ENCODE assay signal across 19 cellular contexts in the genomic region with DNA sequence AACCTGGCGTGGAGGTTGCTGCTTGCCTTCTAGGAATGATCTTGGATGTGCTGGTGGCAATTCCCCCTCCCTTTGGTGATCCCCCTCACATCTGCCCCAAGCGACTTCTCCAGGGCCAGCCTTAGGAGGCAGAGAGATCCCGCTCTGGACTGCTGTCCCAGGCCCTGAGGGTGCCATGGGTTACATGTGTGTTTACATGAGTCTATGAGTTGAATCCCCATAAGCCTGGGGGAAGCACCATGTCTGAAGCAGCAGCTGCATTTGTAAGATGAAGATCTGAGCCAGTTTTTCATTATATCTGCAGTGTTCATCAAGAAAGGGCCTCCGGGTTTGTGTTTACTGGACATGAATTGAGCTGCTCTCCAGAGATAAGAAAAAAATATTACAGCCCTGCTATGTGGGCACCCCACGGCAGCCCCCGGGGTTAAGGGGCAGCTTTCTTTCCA. TPM values are rescaled to one million over a fixed set of nuclear protein-coding genes. Genes with fewer than 3 reads are reported as not detected.
DNase-seq lines count a peak whose midpoint lies in the region; ATAC-seq and TF ChIP-seq lines count a peak whose summit lies in the region.
"Had no signal": no experiment of that assay in that cellular context is flagged by ENCODE, and none has a peak within 500 bp of the region (broad histone marks: within the 10 kb centered on the region; RNA-seq: fewer than 3 reads in every experiment).

No MANE protein-coding gene starts in this region.

- CTCF ChIA-PET in activated CD4-positive, alpha-beta T cell treated with anti-CD3 and anti-CD28 coated beads for 36 hours (lab: Charles Lee), result interaction anchor here (1.0 to 10.4 kb wide), 13 partner anchors 11 to 95 kb away, joined by 3 to 291 read pairs (median 6); partner anchors contain the start of genes MAL, ZNF2 and ZNF514
- CTCF ChIA-PET in CD8-positive, alpha-beta memory T cell (lab: Charles Lee), result interaction anchor here (1.3 to 12.7 kb wide), 12 partner anchors 9 to 91 kb away, joined by 3 to 286 read pairs (median 6); partner anchors contain the start of genes MAL and ZNF2
- CTCF ChIA-PET in naive thymus-derived CD4-positive, alpha-beta T cell (lab: Charles Lee), result interaction anchor here (1.0 to 14.9 kb wide), 10 partner anchors 13 to 84 kb away, joined by 3 to 502 read pairs (median 5); partner anchors contain the start of genes MAL, MRPS5 and ZNF514

- no peak for TF ChIP-seq CTCF in esophagus muscularis mucosa (IDR thresholded peaks at IDR 0.05)

- H3K36me3 ChIP-seq in CD8-positive, alpha-beta memory T cell (ENCODE audit: insufficient read depth, low read length), result no peaks in the 10 kb centered on the region
- no peaks in the 10 kb centered on the region for H3K36me3 ChIP-seq in naive thymus-derived CD4-positive, alpha-beta T cell (ENCODE audit: control insufficient read depth in 2 of 3, insufficient read depth in 3 of 3, low read length in 3 of 3)
- no peaks in the 10 kb centered on the region for H3K36me3 ChIP-seq in esophagus muscularis mucosa
- H3K36me3 ChIP-seq: SJSA1, thyroid gland had no signal

- H3K4me3 Mint-ChIP-seq in activated CD4-positive, alpha-beta T cell treated with anti-CD3 and anti-CD28 coated beads for 36 hours, result peak overlapping the region; percentile 69
- H3K4me3 Mint-ChIP-seq in CD8-positive, alpha-beta memory T cell, result peak overlapping the region in 6 of 7 donors; percentile 5 to 74 (median 56)
- H3K4me3 Mint-ChIP-seq in activated naive CD8-positive, alpha-beta T cell, result peak overlapping the region; percentile 78
- peak overlapping the region; percentile 85 to 97 (median 93) for H3K4me3 Mint-ChIP-seq in naive thymus-derived CD4-positive, alpha-beta T cell
- H3K4me3 Mint-ChIP-seq: CD14-positive monocyte had no signal

- 71% methylated on average over 4 of the region's 6 CpGs for WGBS in esophagus muscularis mucosa

- H3K27me3 ChIP-seq in CD8-positive, alpha-beta memory T cell (ENCODE audit: insufficient read depth, low read length, poor library complexity, severe bottlenecking), result no peaks in the 10 kb centered on the region
- H3K27me3 ChIP-seq in naive thymus-derived CD4-positive, alpha-beta T cell (ENCODE audit: control insufficient read depth in 2 of 2, insufficient read depth in 2 of 2, low read length in 2 of 2), result no peaks in the 10 kb centered on the region
- H3K27me3 ChIP-seq in esophagus muscularis mucosa, result peaks cover 0 to 75% (median 8%) of the 10 kb centered on the region in 4 donors
- H3K27me3 ChIP-seq: thyroid gland had no signal

- TF ChIP-seq EP300 in esophagus muscularis mucosa (IDR thresholded peaks at IDR 0.05), result no peak

- H3K4me1 Mint-ChIP-seq in activated CD4-positive, alpha-beta T cell treated with anti-CD3 and anti-CD28 coated beads for 36 hours, result peaks cover 70% of the 10 kb centered on the region
- peaks cover 42 to 72% (median 53%) of the 10 kb centered on the region in 3 donors for H3K4me1 Mint-ChIP-seq in CD8-positive, alpha-beta memory T cell
- H3K4me1 Mint-ChIP-seq in activated naive CD8-positive, alpha-beta T cell (ENCODE audit: low read depth), result peaks cover 70% of the 10 kb centered on the region
- peaks cover 28 to 89% (median 82%) of the 10 kb centered on the region in 7 donors for H3K4me1 Mint-ChIP-seq in naive thymus-derived CD4-positive, alpha-beta T cell

- H3K27ac ChIP-seq in CD8-positive, alpha-beta memory T cell (ENCODE audit: low read depth, low read length), result no peak overlapping the region
- peak overlapping the region; percentile 80 for H3K27ac ChIP-seq in naive thymus-derived CD4-positive, alpha-beta T cell (ENCODE audit: low read depth, low read length)
- H3K27ac ChIP-seq in esophagus muscularis mucosa (replicated peaks in 1 of 4), result no peak overlapping the region
- H3K27ac ChIP-seq: psoas muscle, SJSA1, thyroid gland had no signal

- H3K36me3 Mint-ChIP-seq in activated CD4-positive, alpha-beta T cell treated with anti-CD3 and anti-CD28 coated beads for 36 hours (ENCODE audit: low read depth), result no peaks in the 10 kb centered on the region
- H3K36me3 Mint-ChIP-seq in CD8-positive, alpha-beta memory T cell, result no peaks in the 10 kb centered on the region
- no peaks in the 10 kb centered on the region for H3K36me3 Mint-ChIP-seq in activated naive CD8-positive, alpha-beta T cell
- H3K36me3 Mint-ChIP-seq in naive thymus-derived CD4-positive, alpha-beta T cell, result peaks cover 0 to 31% (median 0%) of the 10 kb centered on the region in 5 donors
- H3K36me3 Mint-ChIP-seq: CD14-positive monocyte had no signal

- no peak for TF ChIP-seq POLR2A in esophagus muscularis mucosa (IDR thresholded peaks at IDR 0.05; ENCODE audit: low read depth)

- intact Hi-C loops in activated CD4-positive, alpha-beta T cell treated with anti-CD3 and anti-CD28 coated beads for 36 hours (cut with DNase I, micrococcal nuclease), result loop anchor here (2.0 to 5.0 kb wide), 4 partner anchors 33 to 89 kb away; partner anchors contain the start of genes ZNF2 (in 1 of the 2) and ZNF514 (in 1 of the 2)
- intact Hi-C loops in naive thymus-derived CD4-positive, alpha-beta T cell (cut with micrococcal nuclease), result loop anchor here (5.0 to 10.0 kb wide), 3 partner anchors 33 to 269 kb away; partner anchors contain the start of gene ZNF892 (in 1 of the 2)
- intact Hi-C loops in esophagus muscularis mucosa (cut with DNase I), result loop anchor here (5.0 kb wide), 2 partner anchors 42 to 53 kb away; no protein-coding TSS in a partner anchor

- POLR2A ChIA-PET in activated CD4-positive, alpha-beta T cell treated with anti-CD3 and anti-CD28 coated beads for 36 hours (lab: Charles Lee), result interaction anchor here (1.2 kb wide), 1 partner anchor 49 kb away, joined by 5 read pairs; no protein-coding TSS in a partner anchor
- POLR2A ChIA-PET in CD8-positive, alpha-beta memory T cell (lab: Charles Lee), result interaction anchor here (3.4 kb wide), 1 partner anchor 51 kb away, joined by 38 read pairs; the partner anchor contains the start of gene MAL
- POLR2A ChIA-PET in naive thymus-derived CD4-positive, alpha-beta T cell (lab: Charles Lee), result interaction anchor here (1.1 to 15.7 kb wide), 11 partner anchors 9 to 90 kb away, joined by 3 to 1031 read pairs (median 16); partner anchors contain the start of genes MAL, MRPS5, ZNF2 and ZNF514

- peak overlapping the region; percentile 68 for H3K4me3 ChIP-seq in CD8-positive, alpha-beta memory T cell (ENCODE audit: low read length)
- peak overlapping the region; percentile 90 for H3K4me3 ChIP-seq in naive thymus-derived CD4-positive, alpha-beta T cell (ENCODE audit: low read length)
- no peak overlapping the region for H3K4me3 ChIP-seq in esophagus muscularis mucosa
- H3K4me3 ChIP-seq: lung, psoas muscle, SJSA1, thyroid gland had no signal

- ATAC-seq in activated CD4-positive, alpha-beta T cell treated with anti-CD3 and anti-CD28 coated beads for 36 hours, result no peak
- no peak for ATAC-seq in naive thymus-derived CD4-positive, alpha-beta T cell
- no peak for ATAC-seq in HG03439 (IDR thresholded peaks at IDR 0.05; ENCODE audit: unreplicated experiment)
- ATAC-seq in GM21737 (IDR thresholded peaks at IDR 0.05; ENCODE audit: unreplicated experiment), result no peak
- ATAC-seq: psoas muscle had no signal

- H3K27me3 Mint-ChIP-seq in activated CD4-positive, alpha-beta T cell treated with anti-CD3 and anti-CD28 coated beads for 36 hours, result no peaks in the 10 kb centered on the region
- peaks cover 0 to 12% of the 10 kb centered on the region in 2 donors for H3K27me3 Mint-ChIP-seq in CD8-positive, alpha-beta memory T cell
- no peaks in the 10 kb centered on the region for H3K27me3 Mint-ChIP-seq in activated naive CD8-positive, alpha-beta T cell
- no peaks in the 10 kb centered on the region for H3K27me3 Mint-ChIP-seq in naive thymus-derived CD4-positive, alpha-beta T cell

- peak overlapping the region; percentile 89 for H3K27ac Mint-ChIP-seq in activated CD4-positive, alpha-beta T cell treated with anti-CD3 and anti-CD28 coated beads for 36 hours
- peak overlapping the region in 3 of 8 donors; percentile 43 to 81 (median 55) for H3K27ac Mint-ChIP-seq in CD8-positive, alpha-beta memory T cell
- H3K27ac Mint-ChIP-seq in activated naive CD8-positive, alpha-beta T cell, result peak overlapping the region; percentile 94
- peak overlapping the region; percentile 96 to 99 (median 98) for H3K27ac Mint-ChIP-seq in naive thymus-derived CD4-positive, alpha-beta T cell
- H3K27ac Mint-ChIP-seq: CD14-positive monocyte had no signal

- peaks cover 69% of the 10 kb centered on the region for H3K4me1 ChIP-seq in CD8-positive, alpha-beta memory T cell (ENCODE audit: insufficient read depth, low read length)
- peaks cover 22 to 73% of the 10 kb centered on the region in 2 donors for H3K4me1 ChIP-seq in naive thymus-derived CD4-positive, alpha-beta T cell (ENCODE audit: control insufficient read depth in 2 of 2, insufficient read depth in 2 of 2, low read length in 2 of 2)
- H3K4me1 ChIP-seq in esophagus muscularis mucosa, result peaks cover 9 to 14% (median 11%) of the 10 kb centered on the region in 4 donors

- no peak for DNase-seq in activated CD4-positive, alpha-beta T cell treated with anti-CD3 and anti-CD28 coated beads for 36 hours
- DNase-seq in activated CD4-positive, alpha-beta T cell treated with anti-CD3 and anti-CD28 coated beads for 4 hours, result no peak
- peak in 1 of 5 donors; percentile 40 for DNase-seq in CD8-positive, alpha-beta memory T cell
- DNase-seq in naive thymus-derived CD4-positive, alpha-beta T cell, result peak in 1 of 9 donors; percentile 39
- no peak for DNase-seq in esophagus muscularis mucosa (ENCODE audit: extremely low spot score)
- DNase-seq: DMS79, NCI-H1436, NCI-H748 treated with DMSO at 0.1 percent for 48 hours, psoas muscle, thyroid gland had no signal

- H3K9me3 ChIP-seq in CD8-positive, alpha-beta memory T cell (ENCODE audit: low read length), result no peaks in the 10 kb centered on the region
- no peaks in the 10 kb centered on the region for H3K9me3 ChIP-seq in naive thymus-derived CD4-positive, alpha-beta T cell (ENCODE audit: control insufficient read depth in 2 of 3, low read length in 3 of 3)
- H3K9me3 ChIP-seq in esophagus muscularis mucosa, result no peaks in the 10 kb centered on the region
- H3K9me3 ChIP-seq: psoas muscle, SJSA1, thyroid gland had no signal

- H3K9me3 Mint-ChIP-seq in activated CD4-positive, alpha-beta T cell treated with anti-CD3 and anti-CD28 coated beads for 36 hours (ENCODE audit: low read depth), result no peaks in the 10 kb centered on the region
- no peaks in the 10 kb centered on the region for H3K9me3 Mint-ChIP-seq in CD8-positive, alpha-beta memory T cell
- no peaks in the 10 kb centered on the region for H3K9me3 Mint-ChIP-seq in activated naive CD8-positive, alpha-beta T cell (ENCODE audit: low read depth)
- H3K9me3 Mint-ChIP-seq in naive thymus-derived CD4-positive, alpha-beta T cell, result peaks cover 0 to 6% (median 0%) of the 10 kb centered on the region in 11 donors
- H3K9me3 Mint-ChIP-seq: CD14-positive monocyte, nephron had no signal

RNA-seq across cellular contexts. Expression of gene MRPS5, which starts 46.1 kb away (rescaled TPM):
- total RNA-seq in activated CD4-positive, alpha-beta T cell treated with anti-CD3 and anti-CD28 coated beads for 36 hours, result 10 to 100 TPM; 90.7 to 97.1 TPM
- total RNA-seq in CD8-positive, alpha-beta memory T cell, result 10 to 100 TPM; 69.0 to 75.9 TPM
- polyA plus RNA-seq in CD8-positive, alpha-beta memory T cell, result 45.8 TPM
- total RNA-seq in naive thymus-derived CD4-positive, alpha-beta T cell, result 10 to 100 TPM; 26.3 to 72.9 (median 60.5) TPM
- 10 to 100 TPM; 38.6 to 41.5 TPM for polyA plus RNA-seq in naive thymus-derived CD4-positive, alpha-beta T cell
- total RNA-seq in esophagus muscularis mucosa, result 10 to 100 TPM; 31.1 to 46.6 (median 39.8) TPM

RNA-seq across cellular contexts. Expression of gene MAL, which starts 50.0 kb away (rescaled TPM):
- total RNA-seq in activated CD4-positive, alpha-beta T cell treated with anti-CD3 and anti-CD28 coated beads for 36 hours, result 10 to 100 TPM; 35.4 to 43.3 TPM
- total RNA-seq in CD8-positive, alpha-beta memory T cell, result 10 to 100 TPM; 25.2 to 27.3 TPM
- polyA plus RNA-seq in CD8-positive, alpha-beta memory T cell, result 50.4 TPM
- total RNA-seq in naive thymus-derived CD4-positive, alpha-beta T cell, result 100 to 1,000 TPM; 124 to 575 (median 159) TPM
- polyA plus RNA-seq in naive thymus-derived CD4-positive, alpha-beta T cell, result 100 to 1,000 TPM; 355 to 408 TPM
- 10 to 100 TPM; 23.3 to 46.2 (median 36.6) TPM for total RNA-seq in esophagus muscularis mucosa
- total RNA-seq: A172, HT1080, SJSA1 had no signal

Comparison
In these comparisons a context has a peak if more than half of its experiments do, and no peak if none do; other contexts are left out.
1. H3K4me3 ChIP-seq: peak in CD8-positive, alpha-beta memory T cell (single experiment) and naive thymus-derived CD4-positive, alpha-beta T cell (single experiment); none in esophagus muscularis mucosa (0 of 4).
2. Peak in every context shown above with its lines, with median percentiles within 50 percentile points of each other: H3K4me3 Mint-ChIP-seq.